ENCODE assay signal across 11 cellular contexts in genomic region chr10:117652228-117653169, GRCh38.
DNase-seq lines count a peak whose midpoint lies in the region; ATAC-seq and TF ChIP-seq lines count a peak whose summit lies in the region.
"Had no signal": no experiment of that assay in that cellular context is flagged by ENCODE, and none has a peak within 500 bp of the region (broad histone marks: within the 10 kb centered on the region; RNA-seq: fewer than 3 reads in every experiment).

No MANE protein-coding gene starts in this region.

- H3K4me3 Mint-ChIP-seq in activated CD8-positive, alpha-beta memory T cell treated with anti-CD3 and anti-CD28 coated beads, Interleukin-2, amount 10 ng/mL, durations not matched to agents 7 days and 5 days = no peak overlapping the region
- H3K4me3 Mint-ChIP-seq: activated CD4-positive, alpha-beta memory T cell treated with anti-CD3 and anti-CD28 coated beads, Interleukin-2, amount 10 ng/mL, durations not matched to agents 7 days and 5 days; central memory CD8-positive, alpha-beta T cell had no signal

- peaks cover 22% of the 10 kb centered on the region for H3K27me3 Mint-ChIP-seq in activated CD8-positive, alpha-beta memory T cell treated with anti-CD3 and anti-CD28 coated beads, Interleukin-2, amount 10 ng/mL, durations not matched to agents 7 days and 5 days
- H3K27me3 Mint-ChIP-seq: central memory CD8-positive, alpha-beta T cell had no signal

- in situ Hi-C loops in GM13977 (cut with MboI; ENCODE audit: low pct_unique_long_range_greater_than_20kb, low sequenced_read_pairs, unreplicated experiment) = no loop called here

- H3K27ac Mint-ChIP-seq in activated CD8-positive, alpha-beta memory T cell treated with anti-CD3 and anti-CD28 coated beads, Interleukin-2, amount 10 ng/mL, durations not matched to agents 7 days and 5 days = no peak overlapping the region
- H3K27ac Mint-ChIP-seq: activated CD4-positive, alpha-beta memory T cell treated with anti-CD3 and anti-CD28 coated beads, Interleukin-2, amount 10 ng/mL, durations not matched to agents 7 days and 5 days had no signal

- CTCF ChIA-PET in activated CD8-positive, alpha-beta memory T cell treated with anti-CD3 and anti-CD28 coated beads, Interleukin-2, amount 10 ng/mL, durations not matched to agents 7 days and 5 days (lab: Charles Lee) = no interaction called here

- H3K9me3 Mint-ChIP-seq in activated CD8-positive, alpha-beta memory T cell treated with anti-CD3 and anti-CD28 coated beads, Interleukin-2, amount 10 ng/mL, durations not matched to agents 7 days and 5 days (ENCODE audit: low read depth) = peaks cover 9% of the 10 kb centered on the region

- H3K4me1 Mint-ChIP-seq in activated CD8-positive, alpha-beta memory T cell treated with anti-CD3 and anti-CD28 coated beads, Interleukin-2, amount 10 ng/mL, durations not matched to agents 7 days and 5 days = peaks cover 24% of the 10 kb centered on the region
- H3K4me1 Mint-ChIP-seq: central memory CD8-positive, alpha-beta T cell had no signal

- H3K36me3 Mint-ChIP-seq in activated CD8-positive, alpha-beta memory T cell treated with anti-CD3 and anti-CD28 coated beads, Interleukin-2, amount 10 ng/mL, durations not matched to agents 7 days and 5 days = peaks cover 5% of the 10 kb centered on the region

- ATAC-seq in activated CD8-positive, alpha-beta memory T cell treated with anti-CD3 and anti-CD28 coated beads, Interleukin-2, amount 10 ng/mL, durations not matched to agents 7 days and 5 days = peak; percentile 25
- ATAC-seq in HG02678 (IDR thresholded peaks at IDR 0.05; ENCODE audit: unreplicated experiment) (peak; percentile 14), HG03575 (IDR thresholded peaks at IDR 0.05; ENCODE audit: extremely low read depth, insufficient number of reproducible peaks, low FRiP score, unreplicated experiment) (peak; percentile 2)
- ATAC-seq in stimulated activated naive CD8-positive, alpha-beta T cell treated with anti-CD3 and anti-CD28 coated beads, Interleukin-15, Interleukin-2, amounts not matched to agents 100 U/mL and 50 U/mL, for 24 hours = peak; percentile 17

- no peak for TF ChIP-seq CTCF in GM13977 (IDR thresholded peaks at IDR 0.05; ENCODE audit: extremely low read depth, insufficient read depth, missing control alignments)

- no peak for DNase-seq in activated CD8-positive, alpha-beta memory T cell treated with anti-CD3 and anti-CD28 coated beads, Interleukin-2, amount 10 ng/mL, durations not matched to agents 7 days and 5 days
- no peak for DNase-seq in activated CD8-positive, alpha-beta memory T cell treated with anti-CD3 and anti-CD28 coated beads, Interleukin-2, amount 50 U/mL, for 48 hours
- DNase-seq in stimulated activated naive CD8-positive, alpha-beta T cell treated with anti-CD3 and anti-CD28 coated beads, Interleukin-15, Interleukin-2, amounts not matched to agents 100 U/mL and 50 U/mL, for 24 hours = no peak
- DNase-seq in GM13977 (ENCODE audit: low spot score) (no peak), NCI-H2171 treated with DMSO at 0.1 percent for 48 hours (lab: John Stamatoyannopoulos, UW) (no peak)
- DNase-seq in stimulated activated CD4-positive, alpha-beta T cell treated with anti-CD3 and anti-CD28 coated beads, Interleukin-4, amount 100 ng/mL, for 4 hours = no peak
- DNase-seq: KG1 had no signal
